24 cellular contexts compared by ENCODE assay signal in the genomic region with DNA sequence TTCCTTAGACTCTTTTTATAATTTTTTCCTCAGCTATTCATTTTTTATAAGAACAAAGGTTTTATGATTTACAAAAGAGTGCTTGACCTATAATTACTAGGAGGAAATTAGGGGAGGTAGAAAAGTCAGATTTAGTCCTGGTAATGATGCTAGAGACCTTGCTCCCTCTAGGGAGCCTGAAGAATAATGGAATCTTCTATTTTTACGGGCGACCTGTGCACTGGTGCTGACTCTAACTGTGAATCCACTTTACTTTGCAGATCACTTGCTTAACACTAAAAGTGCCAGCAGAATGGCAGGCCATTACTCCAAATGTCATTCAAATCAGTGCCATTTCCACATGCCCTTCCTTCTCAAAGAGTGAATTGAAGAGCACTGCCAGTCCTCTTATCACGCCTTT.
"Had no signal": no experiment of that assay in that cellular context is flagged by ENCODE, and none has a peak within 500 bp of the region (broad histone marks: within the 10 kb centered on the region; RNA-seq: fewer than 3 reads in every experiment).

No MANE protein-coding gene starts in this region.

- H3K9ac ChIP-seq: parathyroid adenoma had no signal

- H3K4me1 ChIP-seq: esophagus muscularis mucosa, gastrocnemius medialis, heart right ventricle, parathyroid adenoma, right atrium auricular region, sigmoid colon, testis, tibial nerve had no signal

- H3K79me2 ChIP-seq: parathyroid adenoma had no signal

- H3K9me3 ChIP-seq: esophagus muscularis mucosa, gastrocnemius medialis, mucosa of descending colon, right atrium auricular region, sigmoid colon, testis, tibial nerve had no signal

- H3K4me3 ChIP-seq: dorsolateral prefrontal cortex, esophagus muscularis mucosa, gastrocnemius medialis, heart right ventricle, mucosa of descending colon, right atrium auricular region, sigmoid colon, skin epidermis, testis, tibial nerve had no signal

- H3K27me3 Mint-ChIP-seq: stimulated activated naive B cell treated with anti-CD40 and anti-IgM and Interleukin-4, amounts not matched to agents 10 μg/mL and 1 μg/mL and 100 μg/mL, for 72 hours; stimulated activated naive CD8-positive, alpha-beta T cell treated with anti-CD3 and anti-CD28 coated beads, Interleukin-15, amount 100 ng/mL, for 72 hours had no signal

- H3K36me3 ChIP-seq: esophagus muscularis mucosa, gastrocnemius medialis, heart right ventricle, right atrium auricular region, sigmoid colon, tibial nerve had no signal

- ATAC-seq: gastrocnemius medialis; heart right ventricle; left lobe of liver; mucosa of descending colon; naive thymus-derived CD8-positive, alpha-beta T cell; stimulated activated naive B cell treated with anti-CD40 and anti-IgM and Interleukin-4, amounts not matched to agents 10 μg/mL and 1 μg/mL and 100 μg/mL, for 72 hours; stimulated activated naive CD8-positive, alpha-beta T cell treated with anti-CD3 and anti-CD28 coated beads, Interleukin-15, amount 100 ng/mL, for 72 hours had no signal

- DNase-seq: cortex of kidney; dorsolateral prefrontal cortex; effector CD8-positive, alpha-beta T cell; gastrocnemius medialis; heart right ventricle; hypothalamus; islet precursor cell; mammary epithelial cell; mucosa of descending colon; naive thymus-derived CD8-positive, alpha-beta T cell; occipital lobe; sigmoid colon; stimulated activated CD4-positive, alpha-beta T cell treated with anti-CD3 and anti-CD28 coated beads, Interleukin-2, amount 100 ng/mL, for 24 hours; stimulated activated CD4-positive, alpha-beta T cell treated with anti-CD3 and anti-CD28 coated beads, Interleukin-4, amount 100 ng/mL, for 4 hours; stimulated activated naive B cell treated with anti-CD40 and anti-IgM and Interleukin-4, amounts not matched to agents 10 μg/mL and 1 μg/mL and 100 μg/mL, for 72 hours; stimulated activated naive CD8-positive, alpha-beta T cell treated with anti-CD3 and anti-CD28 coated beads, Interleukin-15, amount 100 ng/mL, for 72 hours; testis had no signal

- H3K4me1 Mint-ChIP-seq: naive thymus-derived CD8-positive, alpha-beta T cell; stimulated activated naive B cell treated with anti-CD40 and anti-IgM and Interleukin-4, amounts not matched to agents 10 μg/mL and 1 μg/mL and 100 μg/mL, for 72 hours; stimulated activated naive CD8-positive, alpha-beta T cell treated with anti-CD3 and anti-CD28 coated beads, Interleukin-15, amount 100 ng/mL, for 72 hours had no signal

- H3K27ac ChIP-seq: dorsolateral prefrontal cortex, epithelial cell of prostate, esophagus muscularis mucosa, gastrocnemius medialis, heart right ventricle, parathyroid adenoma, right atrium auricular region, sigmoid colon, skin epidermis, testis, tibial nerve had no signal

- H2AFZ ChIP-seq: parathyroid adenoma had no signal

- H3K4me3 Mint-ChIP-seq: naive thymus-derived CD8-positive, alpha-beta T cell; stimulated activated naive B cell treated with anti-CD40 and anti-IgM and Interleukin-4, amounts not matched to agents 10 μg/mL and 1 μg/mL and 100 μg/mL, for 72 hours; stimulated activated naive CD8-positive, alpha-beta T cell treated with anti-CD3 and anti-CD28 coated beads, Interleukin-15, amount 100 ng/mL, for 72 hours had no signal

- H3K27me3 ChIP-seq: dorsolateral prefrontal cortex, esophagus muscularis mucosa, gastrocnemius medialis, heart right ventricle, right atrium auricular region, sigmoid colon, testis, tibial nerve had no signal

- H3K36me3 Mint-ChIP-seq: naive thymus-derived CD8-positive, alpha-beta T cell; stimulated activated naive B cell treated with anti-CD40 and anti-IgM and Interleukin-4, amounts not matched to agents 10 μg/mL and 1 μg/mL and 100 μg/mL, for 72 hours had no signal

- H3K27ac Mint-ChIP-seq: naive thymus-derived CD8-positive, alpha-beta T cell; stimulated activated naive B cell treated with anti-CD40 and anti-IgM and Interleukin-4, amounts not matched to agents 10 μg/mL and 1 μg/mL and 100 μg/mL, for 72 hours; stimulated activated naive CD8-positive, alpha-beta T cell treated with anti-CD3 and anti-CD28 coated beads, Interleukin-15, amount 100 ng/mL, for 72 hours had no signal

- H3K9me3 Mint-ChIP-seq: stimulated activated naive B cell treated with anti-CD40 and anti-IgM and Interleukin-4, amounts not matched to agents 10 μg/mL and 1 μg/mL and 100 μg/mL, for 72 hours had no signal
